In the genomic region with DNA sequence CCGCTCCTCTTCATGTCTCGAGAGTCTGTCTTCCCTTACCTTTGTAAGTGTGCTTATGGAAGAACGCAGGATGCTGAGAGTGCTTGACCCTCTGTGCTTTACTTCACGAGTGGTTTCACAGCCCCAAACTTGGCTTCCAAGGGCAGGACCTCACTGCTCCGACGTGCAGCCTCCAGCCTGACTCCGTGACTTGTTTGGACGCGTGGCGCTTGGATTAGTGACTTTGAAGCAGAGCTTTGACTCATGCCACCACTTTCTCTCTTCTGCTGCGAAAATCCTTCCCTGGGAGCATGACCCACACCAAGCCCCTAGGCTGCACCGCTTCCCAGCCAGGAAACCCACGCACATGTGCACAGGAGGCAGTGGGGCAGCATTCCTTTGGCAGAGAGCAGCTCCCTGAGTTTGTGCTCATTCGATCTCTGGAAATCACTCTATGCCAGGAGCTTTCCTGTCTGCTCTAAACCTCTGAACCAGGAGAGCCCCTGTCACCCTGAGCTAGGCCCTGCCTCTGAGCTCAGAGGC, we compare ENCODE assay signal across 24 cellular contexts.
"Had no signal": no experiment of that assay in that cellular context is flagged by ENCODE, and none has a peak within 500 bp of the region (broad histone marks: within the 10 kb centered on the region; RNA-seq: fewer than 3 reads in every experiment).

No MANE protein-coding gene starts in this region.

- DNase-seq: activated CD4-positive, alpha-beta T cell treated with anti-CD3 and anti-CD28 coated beads, Interleukin-2, amount 10 ng/mL, durations not matched to agents 7 days and 5 days; activated CD4-positive, CD25-positive, alpha-beta regulatory T cell treated with anti-CD3 and anti-CD28 coated beads, Interleukin-2, amount 50 U/mL, for 72 hours; activated CD8-positive, alpha-beta T cell treated with anti-CD3 and anti-CD28 coated beads for 36 hours; activated gamma-delta T cell treated with Interleukin-2 at 50 U/mL for 16 hours; brain microvascular endothelial cell; effector memory CD4-positive, alpha-beta T cell; esophagus squamous epithelium; head of caudate nucleus; hypothalamus; left ventricle myocardium superior; mammary epithelial cell; occipital lobe; stimulated activated CD4-positive, alpha-beta T cell treated with anti-CD3 and anti-CD28 coated beads, Interleukin-15, amount 100 ng/mL, for 24 hours; stimulated activated CD8-positive, alpha-beta memory T cell treated with anti-CD3 and anti-CD28 coated beads, Interleukin-4, amount 100 ng/mL, for 48 hours; stimulated activated naive B cell treated with anti-CD40 and anti-IgM and Interleukin-4, amounts not matched to agents 10 μg/mL and 1 μg/mL and 100 μg/mL, for 72 hours; testis had no signal

- H3K9me3 ChIP-seq: gastroesophageal sphincter, testis, vagina had no signal

- H3K27ac ChIP-seq: brain microvascular endothelial cell, esophagus squamous epithelium, gastroesophageal sphincter, testis, vagina, WERI-Rb-1 had no signal

- H3K4me3 ChIP-seq: esophagus squamous epithelium, gastroesophageal sphincter, smooth muscle cell, testis, vagina had no signal

- H3K36me3 ChIP-seq: brain microvascular endothelial cell, esophagus squamous epithelium, gastroesophageal sphincter, vagina, WERI-Rb-1 had no signal

- H3K4me1 ChIP-seq: gastroesophageal sphincter, testis, vagina had no signal

- FAIRE-seq: colon, endothelial cell of umbilical vein had no signal

- H3K27me3 ChIP-seq: brain microvascular endothelial cell, testis, vagina had no signal

- H3K4me2 ChIP-seq: smooth muscle cell had no signal

- ATAC-seq: activated CD8-positive, alpha-beta T cell treated with anti-CD3 and anti-CD28 coated beads for 36 hours; activated naive CD4-positive, alpha-beta T cell treated with anti-CD3 and anti-CD28 coated beads, Interleukin-2, amount 50 U/mL, for 72 hours; gastroesophageal sphincter; left ventricle myocardium superior; sciatic nerve; stimulated activated naive B cell treated with anti-CD40 and anti-IgM and Interleukin-4, amounts not matched to agents 10 μg/mL and 1 μg/mL and 100 μg/mL, for 72 hours had no signal
